In genomic region chr14:81402123-81402495, GRCh38 we compare ENCODE assay signal across 11 cellular contexts. TPM values are rescaled to one million over a fixed set of nuclear protein-coding genes. Genes with fewer than 3 reads are reported as not detected.
DNase-seq lines count a peak whose midpoint lies in the region; ATAC-seq and TF ChIP-seq lines count a peak whose summit lies in the region.
"Had no signal": no experiment of that assay in that cellular context is flagged by ENCODE, and none has a peak within 500 bp of the region (broad histone marks: within the 10 kb centered on the region; RNA-seq: fewer than 3 reads in every experiment).

No MANE protein-coding gene starts in this region.

- peaks cover 0 to 64% of the 10 kb centered on the region in 2 donors for H3K27me3 ChIP-seq in left lung
- no peaks in the 10 kb centered on the region for H3K27me3 ChIP-seq in BE2C
- H3K27me3 ChIP-seq in CD4-positive, alpha-beta T cell (ENCODE audit: control insufficient read depth, insufficient read depth, low read length), result no peaks in the 10 kb centered on the region

- POLR2A ChIA-PET in CD4-positive, alpha-beta T cell (lab: Charles Lee), result no interaction called here

- no peaks in the 10 kb centered on the region for H3K36me3 Mint-ChIP-seq in CD4-positive, alpha-beta T cell (ENCODE audit: low read depth)

- peak; percentile 25 for ATAC-seq in HG02759 (IDR thresholded peaks at IDR 0.05; ENCODE audit: unreplicated experiment)
- ATAC-seq in left lung, result peak; percentile 31
- no peak for ATAC-seq in HG03571 (IDR thresholded peaks at IDR 0.05; ENCODE audit: unreplicated experiment)
- ATAC-seq in CD4-positive, alpha-beta T cell (ENCODE audit: poor library complexity), result no peak

- no peak overlapping the region for H3K4me3 Mint-ChIP-seq in CD4-positive, alpha-beta T cell

- H3K27ac ChIP-seq in left lung, result peak overlapping the region; percentile 61 to 83
- no peak overlapping the region for H3K27ac ChIP-seq in CD4-positive, alpha-beta T cell (ENCODE audit: low read depth, low read length)

- H3K4me3 ChIP-seq in left lung, result no peak overlapping the region
- no peak overlapping the region for H3K4me3 ChIP-seq in BE2C (ENCODE audit: low read depth, low read length)
- H3K4me3 ChIP-seq: lung had no signal

- intact Hi-C loops in left lung (cut with DNase I), result no loop called here
- intact Hi-C loops in CD4-positive, alpha-beta T cell (cut with DNase I, micrococcal nuclease), result no loop called here

- H3K9me3 Mint-ChIP-seq in CD4-positive, alpha-beta T cell, result no peaks in the 10 kb centered on the region

- H3K27ac Mint-ChIP-seq in CD4-positive, alpha-beta T cell, result no peak overlapping the region

- DNase-seq in EH (ENCODE audit: low read depth) (peak; percentile 1), SW480 (ENCODE audit: low spot score) (peak; percentile 8), left lung (no peak), BE2C (no peak)
- no peak for DNase-seq in CD4-positive, alpha-beta T cell
- DNase-seq in activated naive CD4-positive, alpha-beta T cell treated with anti-CD3 and anti-CD28 coated beads, Interleukin-2, amount 50 U/mL, for 16 hours, result no peak
- DNase-seq: effector memory CD4-positive, alpha-beta T cell; stimulated activated CD4-positive, alpha-beta T cell treated with anti-CD3 and anti-CD28 coated beads, Interleukin-15, amount 100 ng/mL, for 24 hours had no signal

- peaks cover 6% of the 10 kb centered on the region for H3K27me3 Mint-ChIP-seq in CD4-positive, alpha-beta T cell

- peaks cover 5 to 15% of the 10 kb centered on the region in 2 donors for H3K4me1 ChIP-seq in left lung
- peaks cover 19% of the 10 kb centered on the region for H3K4me1 ChIP-seq in BE2C

- no peak for TF ChIP-seq CTCF in left lung (IDR thresholded peaks at IDR 0.05)
- TF ChIP-seq CTCF in BE2C (IDR thresholded peaks at IDR 0.05; ENCODE audit: low read depth, low read length), result no peak
- no peak for TF ChIP-seq CTCF in CD4-positive, alpha-beta T cell (IDR thresholded peaks at IDR 0.05)

- no peaks in the 10 kb centered on the region for H3K36me3 ChIP-seq in left lung
- peaks cover 17% of the 10 kb centered on the region for H3K36me3 ChIP-seq in BE2C

- H3K9me3 ChIP-seq in left lung, result no peaks in the 10 kb centered on the region
- H3K9me3 ChIP-seq in BE2C, result no peaks in the 10 kb centered on the region
- no peaks in the 10 kb centered on the region for H3K9me3 ChIP-seq in CD4-positive, alpha-beta T cell (ENCODE audit: control insufficient read depth, low read length)

- CTCF ChIA-PET in CD4-positive, alpha-beta T cell (lab: Charles Lee), result no interaction called here

- H3K4me1 Mint-ChIP-seq in CD4-positive, alpha-beta T cell (ENCODE audit: low read depth), result no peaks in the 10 kb centered on the region

RNA-seq across cellular contexts. Expression of gene STON2, which starts 2.0 kb away (rescaled TPM):
- 10 to 100 TPM; 30.4 to 46.7 TPM for total RNA-seq in left lung
- polyA plus RNA-seq in BE2C (2012; ENCODE audit: insufficient read depth, insufficient read length, low read depth), result 6.8 TPM
- not detected for total RNA-seq in CD4-positive, alpha-beta T cell

Comparison
In these comparisons a context has a peak if more than half of its experiments do, and no peak if none do; other contexts are left out.
1. DNase-seq: peak in EH (single experiment) and SW480 (single experiment); none in left lung (0 of 2), BE2C (single experiment), CD4-positive, alpha-beta T cell (0 of 10) and activated naive CD4-positive, alpha-beta T cell treated with anti-CD3 and anti-CD28 coated beads, Interleukin-2, amount 50 U/mL, for 16 hours (single experiment).
2. ATAC-seq: peak in HG02759 (single experiment) and left lung (single experiment); none in HG03571 (single experiment) and CD4-positive, alpha-beta T cell (single experiment).
3. RNA of gene STON2, which starts 2.0 kb away (total RNA-seq): 30.4 to 46.7 TPM in left lung; not detected in CD4-positive, alpha-beta T cell; every median in the first group is over 10 times any median in the second.